Comparison of ENCODE assay signal across 16 cellular contexts in the genomic region with DNA sequence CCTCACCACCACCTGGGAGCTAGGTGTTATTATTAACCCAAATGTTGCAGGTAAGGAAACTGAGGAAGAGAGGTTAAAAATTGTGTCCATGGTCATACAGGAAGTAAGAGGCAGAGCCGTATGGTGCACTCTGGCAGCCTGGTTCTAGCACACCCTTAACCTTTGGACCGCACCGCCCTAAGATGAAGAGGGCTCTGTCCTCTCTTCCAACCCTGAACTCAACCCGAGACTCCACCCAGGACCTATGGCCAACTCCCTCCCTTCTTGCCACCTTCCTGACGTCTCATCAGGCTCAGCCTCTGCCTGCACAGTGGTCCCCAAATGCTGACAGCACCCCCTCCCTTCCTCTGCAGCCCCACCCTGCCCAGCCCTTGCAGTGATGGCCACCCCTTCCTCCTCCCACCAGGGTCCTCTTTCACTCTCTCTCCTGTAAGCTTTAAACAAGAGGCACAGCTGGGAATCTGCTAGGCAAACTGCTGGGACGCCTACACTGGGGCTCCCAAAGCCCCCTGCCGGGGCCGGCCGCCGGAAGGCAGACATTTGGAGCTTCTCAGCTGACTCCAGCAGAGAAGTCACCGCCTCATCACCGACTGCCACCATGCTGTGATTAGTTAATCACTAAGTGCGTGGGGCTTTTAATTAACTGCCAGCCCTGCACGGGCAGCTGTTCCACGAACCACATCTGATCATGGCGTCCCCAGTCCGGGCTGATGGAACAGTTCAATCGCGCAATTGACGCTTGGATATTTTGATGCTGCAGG. TPM values are rescaled to one million over a fixed set of nuclear protein-coding genes. Genes with fewer than 3 reads are reported as not detected.
"Had no signal": no experiment of that assay in that cellular context is flagged by ENCODE, and none has a peak within 500 bp of the region (broad histone marks: within the 10 kb centered on the region; RNA-seq: fewer than 3 reads in every experiment).

No MANE protein-coding gene starts in this region.

- H3K4me3 ChIP-seq: esophagus muscularis mucosa, lower lobe of right lung, tibial artery had no signal

- H3K9me3 Mint-ChIP-seq: natural killer cell; T-helper 2 cell treated with Interferon-gamma antibody and Interleukin-4, amounts not matched to agents 5 μg/mL and 100 μg/mL, for 36 hours had no signal

- DNase-seq: activated CD4-positive, alpha-beta memory T cell treated with anti-CD3 and anti-CD28 coated beads, Interleukin-2, amount 10 ng/mL, durations not matched to agents 7 days and 5 days; activated gamma-delta T cell; activated T-cell treated with anti-CD3 and anti-CD28 coated beads, Interleukin-2, amount 50 U/mL, for 48 hours; amygdala; lower lobe of right lung; natural killer cell; nucleus accumbens; tibial artery had no signal

- H3K27ac Mint-ChIP-seq: activated CD4-positive, alpha-beta memory T cell treated with anti-CD3 and anti-CD28 coated beads, Interleukin-2, amount 10 ng/mL, durations not matched to agents 7 days and 5 days; activated naive CD8-positive, alpha-beta T cell; natural killer cell; stimulated activated effector memory CD8-positive, alpha-beta T cell treated with anti-CD3 and anti-CD28 coated beads, Interleukin-12 subunit alpha, Interleukin-12 subunit beta, amount 100 ng/mL, for 72 hours; T-helper 2 cell treated with Interferon-gamma antibody and Interleukin-4, amounts not matched to agents 5 μg/mL and 100 μg/mL, for 36 hours had no signal

- H3K9me3 ChIP-seq: esophagus muscularis mucosa, lower lobe of right lung, tibial artery had no signal

- H3K27ac ChIP-seq: esophagus muscularis mucosa, lower lobe of right lung, tibial artery had no signal

- H3K4me3 Mint-ChIP-seq: activated CD4-positive, alpha-beta memory T cell treated with anti-CD3 and anti-CD28 coated beads, Interleukin-2, amount 10 ng/mL, durations not matched to agents 7 days and 5 days; activated naive CD8-positive, alpha-beta T cell; natural killer cell; stimulated activated effector memory CD8-positive, alpha-beta T cell treated with anti-CD3 and anti-CD28 coated beads, Interleukin-12 subunit alpha, Interleukin-12 subunit beta, amount 100 ng/mL, for 72 hours; T-helper 2 cell treated with Interferon-gamma antibody and Interleukin-4, amounts not matched to agents 5 μg/mL and 100 μg/mL, for 36 hours had no signal

- H3K36me3 ChIP-seq: esophagus muscularis mucosa, lower lobe of right lung, tibial artery had no signal

- H3K4me1 ChIP-seq: esophagus muscularis mucosa, lower lobe of right lung had no signal

- H3K27me3 Mint-ChIP-seq: activated CD4-positive, alpha-beta memory T cell treated with anti-CD3 and anti-CD28 coated beads, Interleukin-2, amount 10 ng/mL, durations not matched to agents 7 days and 5 days had no signal

- H3K4me1 Mint-ChIP-seq: activated CD4-positive, alpha-beta memory T cell treated with anti-CD3 and anti-CD28 coated beads, Interleukin-2, amount 10 ng/mL, durations not matched to agents 7 days and 5 days; natural killer cell; stimulated activated effector memory CD8-positive, alpha-beta T cell treated with anti-CD3 and anti-CD28 coated beads, Interleukin-12 subunit alpha, Interleukin-12 subunit beta, amount 100 ng/mL, for 72 hours had no signal

- H3K36me3 Mint-ChIP-seq: activated naive CD8-positive, alpha-beta T cell; natural killer cell; stimulated activated effector memory CD8-positive, alpha-beta T cell treated with anti-CD3 and anti-CD28 coated beads, Interleukin-12 subunit alpha, Interleukin-12 subunit beta, amount 100 ng/mL, for 72 hours had no signal

- ATAC-seq: natural killer cell; stimulated activated effector memory CD8-positive, alpha-beta T cell treated with anti-CD3 and anti-CD28 coated beads, Interleukin-12 subunit alpha, Interleukin-12 subunit beta, amount 100 ng/mL, for 72 hours had no signal

RNA-seq across cellular contexts. Expression of gene C16orf78, which starts 16.7 kb away (rescaled TPM):
- total RNA-seq: activated CD4-positive, alpha-beta memory T cell treated with anti-CD3 and anti-CD28 coated beads, Interleukin-2, amount 10 ng/mL, durations not matched to agents 7 days and 5 days; esophagus muscularis mucosa; fibroblast of villous mesenchyme; lower lobe of right lung; mucosa of gallbladder; natural killer cell; posterior vena cava; right cardiac atrium had no signal
